ENCODE assay signal across 1 cellular context in the genomic region with DNA sequence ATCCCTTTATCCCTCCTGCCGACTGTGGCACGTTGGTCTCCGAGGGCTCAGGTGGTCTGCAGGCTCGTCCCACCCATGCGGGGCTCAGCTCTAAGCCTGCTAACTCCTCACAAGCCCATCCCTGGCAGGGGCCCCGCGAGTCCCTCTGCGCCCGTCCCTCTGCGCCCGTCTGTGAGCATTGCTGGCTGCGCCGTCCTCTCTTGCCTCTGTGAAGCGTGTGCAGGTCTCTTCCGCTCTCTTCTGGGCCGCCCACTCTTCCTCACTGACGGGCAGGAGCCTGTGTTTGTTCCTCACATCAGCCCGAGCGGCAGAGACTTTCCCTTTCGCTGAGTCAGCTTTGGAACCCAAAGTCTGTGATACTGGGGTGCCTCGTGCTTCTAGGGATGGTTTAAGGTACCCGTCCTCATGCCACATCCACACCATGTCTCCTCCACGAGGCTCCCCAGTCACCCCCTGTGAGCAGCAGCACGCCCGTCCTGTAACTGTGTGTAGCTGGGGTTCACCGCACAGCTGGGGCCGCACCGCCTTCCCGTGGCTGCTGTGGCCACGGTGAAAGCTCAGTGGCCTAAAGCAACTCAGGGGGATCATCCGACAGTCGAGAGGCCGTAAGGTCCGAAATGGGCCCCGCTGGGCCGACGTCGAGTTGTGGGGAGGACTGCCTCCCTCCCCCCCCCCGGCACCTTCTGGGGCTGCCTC.
TF ChIP-seq lines count a peak whose summit lies in the region.

No MANE protein-coding gene starts in this region.

TF ChIP-seq in A549, 52 proteins besides CTCF, POLR2A, EP300 and RAD21:
- TF ChIP-seq, protein P1, sequence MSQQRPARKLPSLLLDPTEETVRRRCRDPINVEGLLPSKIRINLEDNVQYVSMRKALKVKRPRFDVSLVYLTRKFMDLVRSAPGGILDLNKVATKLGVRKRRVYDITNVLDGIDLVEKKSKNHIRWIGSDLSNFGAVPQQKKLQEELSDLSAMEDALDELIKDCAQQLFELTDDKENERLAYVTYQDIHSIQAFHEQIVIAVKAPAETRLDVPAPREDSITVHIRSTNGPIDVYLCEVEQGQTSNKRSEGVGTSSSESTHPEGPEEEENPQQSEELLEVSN (IDR thresholded peaks at IDR 0.05; ENCODE audit: borderline replicate concordance, low read depth), result no peak
- TF ChIP-seq MAFK (IDR thresholded peaks at IDR 0.05; ENCODE audit: partially characterized antibody), result peak; percentile 83
